8 cellular contexts compared by ENCODE assay signal in genomic region chr17:34981538-34982241, GRCh38. TPM values are rescaled to one million over a fixed set of nuclear protein-coding genes. Genes with fewer than 3 reads are reported as not detected.
DNase-seq lines count a peak whose midpoint lies in the region; ATAC-seq, FAIRE-seq and TF ChIP-seq lines count a peak whose summit lies in the region.

No MANE protein-coding gene starts in this region.

- H3K4me3 Mint-ChIP-seq in CD4-positive, alpha-beta memory T cell = peak overlapping the region; percentile 88 to 94 (median 90)
- peak overlapping the region; percentile 98 for H3K4me3 Mint-ChIP-seq in activated naive CD8-positive, alpha-beta T cell

- H3K27ac ChIP-seq in CD4-positive, alpha-beta memory T cell (ENCODE audit: low read depth, low read length) = peak overlapping the region; percentile 97
- H3K27ac ChIP-seq in HUES6 (ENCODE audit: low read depth, low read length) (peak overlapping the region; percentile 97; the same call in 1 of the 2 replicates), kidney (ENCODE audit: low read depth in 2 of 2, low read length in 2 of 2) (peak overlapping the region in 1 of 2 donors; percentile 24), testis (peak overlapping the region; percentile 98 to 99)

- no peak for ATAC-seq in HG02885 (IDR thresholded peaks at IDR 0.05; ENCODE audit: poor library complexity, unreplicated experiment)
- ATAC-seq in GM21825 (IDR thresholded peaks at IDR 0.05; ENCODE audit: unreplicated experiment) = no peak

- no peaks in the 10 kb centered on the region for H3K9me3 ChIP-seq in CD4-positive, alpha-beta memory T cell (ENCODE audit: control insufficient read depth in 1 of 2, low read length in 2 of 2)
- H3K9me3 ChIP-seq in HUES6 (ENCODE audit: control insufficient read depth, insufficient read depth, low read depth, low read length) (no peaks in the 10 kb centered on the region), kidney (ENCODE audit: control insufficient read depth in 1 of 2, low read length in 2 of 2) (no peaks in the 10 kb centered on the region), testis (no peaks in the 10 kb centered on the region)

- peaks cover 41% of the 10 kb centered on the region for H3K4me1 ChIP-seq in CD4-positive, alpha-beta memory T cell (ENCODE audit: insufficient read depth, low read length)
- H3K4me1 ChIP-seq in HUES6 (ENCODE audit: control insufficient read depth, insufficient read depth, low read length) (peaks cover 4% of the 10 kb centered on the region; the same call in 1 of the 2 replicates), kidney (ENCODE audit: control insufficient read depth in 1 of 2, insufficient read depth in 1 of 2, low read depth in 1 of 2, low read length in 2 of 2) (peaks cover 8 to 12% of the 10 kb centered on the region in 2 donors), testis (peaks cover 11% of the 10 kb centered on the region)

- POLR2A ChIA-PET in CD4-positive, alpha-beta memory T cell (lab: Charles Lee; ENCODE audit: partially characterized antibody) = interaction anchor here (1.0 to 4.4 kb wide), 19 partner anchors 9 to 827 kb away, joined by 3 to 43 read pairs (median 5); partner anchors contain the start of genes CCT6B, PEX12, RAD51D and RFFL

- CTCF ChIA-PET in CD4-positive, alpha-beta memory T cell (lab: Charles Lee; ENCODE audit: partially characterized antibody) = interaction anchor here (0.8 to 4.7 kb wide), 11 partner anchors 10 to 782 kb away, joined by 3 to 25 read pairs (median 7); partner anchors contain the start of genes RAD51D and RFFL

- DNase-seq in CD4-positive, alpha-beta memory T cell = no peak
- DNase-seq in kidney (no peak), testis (no peak), NCI-H1694 (lab: John Stamatoyannopoulos, UW) (no peak)

- intact Hi-C loops in CD4-positive, alpha-beta memory T cell (cut with micrococcal nuclease) = loop anchor here (1.0 to 5.0 kb wide), 5 partner anchors 108 to 561 kb away; no protein-coding TSS in a partner anchor
- intact Hi-C loops in kidney (cut with DNase I) (no loop called here), testis (cut with DNase I; ENCODE audit: low total_unique reads) (no loop called here)

- H3K9ac ChIP-seq in HUES6 (ENCODE audit: low read length) (peak overlapping the region; percentile 96), kidney (ENCODE audit: low read length in 2 of 2) (peak overlapping the region; percentile 83 to 90)

- H3K27ac Mint-ChIP-seq in CD4-positive, alpha-beta memory T cell = peak overlapping the region; percentile 90 to 98 (median 94)
- peak overlapping the region; percentile 98 for H3K27ac Mint-ChIP-seq in activated naive CD8-positive, alpha-beta T cell

- H3K36me3 ChIP-seq in CD4-positive, alpha-beta memory T cell (ENCODE audit: insufficient read depth, low read length) = peaks cover 3% of the 10 kb centered on the region
- H3K36me3 ChIP-seq in HUES6 (ENCODE audit: control insufficient read depth, insufficient read depth, low read length) (peaks cover 42% of the 10 kb centered on the region), kidney (ENCODE audit: control insufficient read depth in 1 of 2, insufficient read depth in 2 of 2, low read length in 2 of 2) (peaks cover under 1 to 4% of the 10 kb centered on the region in 2 donors), testis (ENCODE audit: low read depth, missing control alignments) (no peaks in the 10 kb centered on the region)

- peaks cover 28 to 37% of the 10 kb centered on the region in 2 donors for H3K36me3 Mint-ChIP-seq in CD4-positive, alpha-beta memory T cell
- peaks cover 10% of the 10 kb centered on the region for H3K36me3 Mint-ChIP-seq in activated naive CD8-positive, alpha-beta T cell

- no peaks in the 10 kb centered on the region for H3K9me3 Mint-ChIP-seq in CD4-positive, alpha-beta memory T cell
- no peaks in the 10 kb centered on the region for H3K9me3 Mint-ChIP-seq in activated naive CD8-positive, alpha-beta T cell (ENCODE audit: low read depth)

- FAIRE-seq in kidney (lab: Jason Lieb, UNC) = no peak

- TF ChIP-seq POLR2A in testis (IDR thresholded peaks at IDR 0.05) = no peak

- H3K4me3 ChIP-seq in CD4-positive, alpha-beta memory T cell (ENCODE audit: low read length in 2 of 2) = peak overlapping the region; percentile 53 to 68
- peak overlapping the region; percentile 75 for H3K4me3 ChIP-seq in HUES6 (ENCODE audit: low read depth, low read length)
- H3K4me3 ChIP-seq in kidney (ENCODE audit: low read length in 2 of 2) = peak overlapping the region; percentile 68 to 83
- H3K4me3 ChIP-seq in testis = peak overlapping the region; percentile 87 to 89

- H3K27me3 ChIP-seq in CD4-positive, alpha-beta memory T cell (ENCODE audit: insufficient read depth, low read length) = no peaks in the 10 kb centered on the region
- no peaks in the 10 kb centered on the region for H3K27me3 ChIP-seq in HUES6 (ENCODE audit: control insufficient read depth, insufficient read depth, low read length)
- no peaks in the 10 kb centered on the region for H3K27me3 ChIP-seq in testis

- TF ChIP-seq CTCF in kidney (IDR thresholded peaks at IDR 0.05; ENCODE audit: borderline replicate concordance, extremely low read depth, insufficient read depth) = no peak
- no peak for TF ChIP-seq CTCF in testis (IDR thresholded peaks at IDR 0.05)

- 7 to 8% methylated on average over 8 of the region's 8 CpGs for whole genome bisulfite sequencing in testis, 2 donors

- peaks cover 40 to 66% (median 49%) of the 10 kb centered on the region in 4 donors for H3K4me1 Mint-ChIP-seq in CD4-positive, alpha-beta memory T cell
- peaks cover 57% of the 10 kb centered on the region for H3K4me1 Mint-ChIP-seq in activated naive CD8-positive, alpha-beta T cell (ENCODE audit: low read depth)

- no peaks in the 10 kb centered on the region for H3K27me3 Mint-ChIP-seq in CD4-positive, alpha-beta memory T cell
- no peaks in the 10 kb centered on the region for H3K27me3 Mint-ChIP-seq in activated naive CD8-positive, alpha-beta T cell

RNA-seq across cellular contexts. Expression of gene LIG3, which starts 1.4 kb away (rescaled TPM):
- total RNA-seq in CD4-positive, alpha-beta memory T cell = 10 to 100 TPM; 41.9 to 50.8 TPM
- polyA plus RNA-seq in CD4-positive, alpha-beta memory T cell = 10 to 100 TPM in 1 of 2 donors, 1 to 10 TPM in 1; 7.7 to 16.3 TPM
- 34.1 TPM for total RNA-seq in kidney
- 7.6 TPM for polyA plus RNA-seq in kidney (ENCODE audit: insufficient read depth, low read depth, low replicate concordance)
- total RNA-seq in testis = 10 to 100 TPM; 66.7 to 70.9 TPM
- polyA plus RNA-seq in testis (ENCODE audit: insufficient read depth, low read depth, low replicate concordance) = 54.4 TPM

RNA-seq across cellular contexts. Expression of gene ZNF830, which starts 20.4 kb away (rescaled TPM):
- 10 to 100 TPM; 41.0 to 44.0 TPM for total RNA-seq in CD4-positive, alpha-beta memory T cell
- 10 to 100 TPM; 16.7 to 24.3 TPM for polyA plus RNA-seq in CD4-positive, alpha-beta memory T cell
- total RNA-seq in kidney (16.8 TPM), testis (10 to 100 TPM; 20.2 to 21.6 TPM)
- polyA plus RNA-seq in kidney (ENCODE audit: insufficient read depth, low read depth, low replicate concordance) (10.0 TPM), testis (ENCODE audit: insufficient read depth, low read depth, low replicate concordance) (20.6 TPM)

RNA-seq across cellular contexts. Expression of gene CCT6B, which starts 20.4 kb away (rescaled TPM):
- 1 to 10 TPM; 2.0 to 2.1 TPM for total RNA-seq in CD4-positive, alpha-beta memory T cell
- 1 to 10 TPM in 1 of 2 donors, under 1 TPM in 1; 0.61 to 1.6 TPM for polyA plus RNA-seq in CD4-positive, alpha-beta memory T cell
- total RNA-seq in kidney (2.5 TPM), testis (10 to 100 TPM; 46.8 to 56.5 TPM)
- polyA plus RNA-seq in kidney (ENCODE audit: insufficient read depth, low read depth, low replicate concordance) (3.9 TPM), testis (ENCODE audit: insufficient read depth, low read depth, low replicate concordance) (226 TPM)

Comparison
In these comparisons a context has a peak if more than half of its experiments do, and no peak if none do; other contexts are left out.
1. RNA of gene CCT6B, which starts 20.4 kb away (total RNA-seq): 46.8 to 56.5 TPM in testis; 2.5 TPM in kidney (single experiment) and 2.0 to 2.1 TPM in CD4-positive, alpha-beta memory T cell; every median in the first group is over 10 times any median in the second.
2. Peak in every context shown above with its lines, with median percentiles within 50 percentile points of each other: H3K4me3 ChIP-seq.